ENCODE assay signal across 8 cellular contexts in genomic region chr2:73112913-73113633, GRCh38. TPM values are rescaled to one million over a fixed set of nuclear protein-coding genes. Genes with fewer than 3 reads are reported as not detected.
DNase-seq lines count a peak whose midpoint lies in the region; ATAC-seq and TF ChIP-seq lines count a peak whose summit lies in the region.

TSS of gene RAB11FIP5 (minus strand) at chr2:73112948. CDS start at chr2:73112777, 171 bp downstream.

- no peaks in the 10 kb centered on the region for H3K36me3 ChIP-seq in heart right ventricle
- H3K36me3 ChIP-seq in thyroid gland, result no peaks in the 10 kb centered on the region

- intact Hi-C loops in heart right ventricle (cut with DNase I) (loop anchor here in 1 of 10 donors (5.0 kb wide), 1 partner anchor 41 kb away; the partner anchor contains the start of gene SFXN5), thyroid gland (cut with DNase I) (no loop called here)

- H3K27ac Mint-ChIP-seq in T-helper 17 cell, result peak within 1 kb of the TSS; percentile 92

- H3K4me3 Mint-ChIP-seq in T-helper 17 cell, result peak within 1 kb of the TSS; percentile 92

- H3K9me3 ChIP-seq in T-helper 17 cell (ENCODE audit: control insufficient read depth, low read length, poor library complexity, severe bottlenecking) (no peaks in the 10 kb centered on the region), heart right ventricle (no peaks in the 10 kb centered on the region), thyroid gland (no peaks in the 10 kb centered on the region)

- peaks cover 35% of the 10 kb centered on the region for H3K4me1 Mint-ChIP-seq in T-helper 17 cell

- H3K4me3 ChIP-seq in LNCaP clone FGC (ENCODE audit: low read depth, low read length) (peak within 1 kb of the TSS; percentile 67), heart right ventricle (peak within 1 kb of the TSS; percentile 68 to 99 (median 88)), thyroid gland (replicated peaks in 1 of 3) (peak within 1 kb of the TSS; percentile 72 to 94 (median 84))

- 0% methylated on average over 78 to 87 of the region's 88 CpGs for whole genome bisulfite sequencing in heart right ventricle, 2 donors
- 0% methylated on average over 3 to 5 of the region's 88 CpGs for WGBS in thyroid gland, 2 donors

- H3K36me3 Mint-ChIP-seq in T-helper 17 cell (ENCODE audit: low read depth), result no peaks in the 10 kb centered on the region

- peak; percentile 83 for ATAC-seq in GM21723 (IDR thresholded peaks at IDR 0.05; ENCODE audit: unreplicated experiment)
- ATAC-seq in T-helper 17 cell, result peak; percentile 92
- ATAC-seq in heart right ventricle, result peak; percentile 69 to 86 (median 80)

- no peak for TF ChIP-seq CTCF in LNCaP clone FGC (IDR thresholded peaks at IDR 0.05; ENCODE audit: control insufficient read depth, extremely low read depth, insufficient read depth)
- TF ChIP-seq CTCF in heart right ventricle (IDR thresholded peaks at IDR 0.05), result peak in 1 of 9 donors; percentile 18
- TF ChIP-seq CTCF in thyroid gland (IDR thresholded peaks at IDR 0.05), result no peak

- no peaks in the 10 kb centered on the region for H3K27me3 Mint-ChIP-seq in T-helper 17 cell

- peaks cover 18 to 48% (median 37%) of the 10 kb centered on the region in 9 donors for H3K4me1 ChIP-seq in heart right ventricle
- peaks cover 16% of the 10 kb centered on the region in 2 donors for H3K4me1 ChIP-seq in thyroid gland

- peak within 1 kb of the TSS in 9 of 10 donors; percentile 70 to 89 (median 84) for H3K27ac ChIP-seq in heart right ventricle
- H3K27ac ChIP-seq in thyroid gland, result peak within 1 kb of the TSS; percentile 54 to 91 (median 84)

- peak in 1 of 2 donors; percentile 44 for TF ChIP-seq POLR2A in thyroid gland (IDR thresholded peaks at IDR 0.05)

- DNase-seq in DMS114 treated with DMSO at 0.1 percent for 48 hours (lab: John Stamatoyannopoulos, UW; ENCODE audit: unreplicated experiment), result peak; percentile 51
- no peak for DNase-seq in LNCaP clone FGC (ENCODE audit: low read depth)
- peak; percentile 74 to 91 (median 87) for DNase-seq in T-helper 17 cell
- DNase-seq in amygdala (lab: John Stamatoyannopoulos, UW), result peak in 47 of 56 donors; percentile 14 to 82 (median 54)
- DNase-seq in heart right ventricle, result peak; percentile 61 to 81
- peak; percentile 31 for DNase-seq in pons (ENCODE audit: low spot score)
- peak; percentile 76 to 83 for DNase-seq in thyroid gland

- peaks cover 0 to 23% (median 0%) of the 10 kb centered on the region in 7 donors for H3K27me3 ChIP-seq in heart right ventricle
- no peaks in the 10 kb centered on the region for H3K27me3 ChIP-seq in thyroid gland

RNA-seq across cellular contexts. Expression of gene RAB11FIP5, which starts in this region (rescaled TPM):
- total RNA-seq in T-helper 17 cell, result 10 to 100 TPM; 13.1 to 19.4 TPM
- total RNA-seq in heart right ventricle, result 10 to 100 TPM; 16.3 to 30.4 (median 22.3) TPM
- 10 to 100 TPM in 1 of 2 donors, 1 to 10 TPM in 1; 6.8 to 25.2 TPM for polyA plus RNA-seq in heart right ventricle
- total RNA-seq in thyroid gland, result 10 to 100 TPM; 34.4 to 39.4 (median 37.3) TPM
